1 cellular context compared by ENCODE assay signal in genomic region chr6:27078734-27079357, GRCh38.
TF ChIP-seq lines count a peak whose summit lies in the region.

No MANE protein-coding gene starts in this region.

TF ChIP-seq in IMR-90, 13 proteins besides CTCF, POLR2A, EP300 and RAD21 (continued from another document):
- TF ChIP-seq ELK1 (IDR thresholded peaks at IDR 0.05; ENCODE audit: borderline replicate concordance, low read depth, low read length) (no peak), MAZ (IDR thresholded peaks at IDR 0.05; ENCODE audit: borderline replicate concordance, low read depth, low read length) (no peak), NFE2L2 (IDR thresholded peaks at IDR 0.05; ENCODE audit: low read depth, low read length) (no peak), FOS (IDR thresholded peaks at IDR 0.05; ENCODE audit: low read depth, low read length) (no peak), SMC3 (IDR thresholded peaks at IDR 0.05; ENCODE audit: low read depth, low read length) (peak; percentile 84), RCOR1 (IDR thresholded peaks at IDR 0.05; ENCODE audit: insufficient replicate concordance, low read length) (no peak)
